In genomic region chr7:155648752-155649339, GRCh38 we compare ENCODE assay signal across 34 cellular contexts. TPM values are rescaled to one million over a fixed set of nuclear protein-coding genes. Genes with fewer than 3 reads are reported as not detected.
DNase-seq lines count a peak whose midpoint lies in the region; ATAC-seq and TF ChIP-seq lines count a peak whose summit lies in the region.
"Had no signal": no experiment of that assay in that cellular context is flagged by ENCODE, and none has a peak within 500 bp of the region (broad histone marks: within the 10 kb centered on the region; RNA-seq: fewer than 3 reads in every experiment).

No MANE protein-coding gene starts in this region.

- H3K9me3 ChIP-seq in CD4-positive, alpha-beta memory T cell (ENCODE audit: control insufficient read depth in 1 of 2, low read length in 2 of 2) = no peaks in the 10 kb centered on the region
- peaks cover 0 to 7% (median 0%) of the 10 kb centered on the region in 3 experiments for H3K9me3 ChIP-seq in naive thymus-derived CD4-positive, alpha-beta T cell (ENCODE audit: control insufficient read depth in 2 of 3, low read length in 3 of 3)
- H3K9me3 ChIP-seq: colonic mucosa, ovary had no signal

- CTCF ChIA-PET in activated CD8-positive, alpha-beta T cell treated with anti-CD3 and anti-CD28 coated beads, Interleukin-2, amount 10 ng/mL, durations not matched to agents 7 days and 5 days (lab: Charles Lee) = no interaction called here
- CTCF ChIA-PET in activated CD8-positive, alpha-beta T cell treated with anti-CD3 and anti-CD28 coated beads for 36 hours (lab: Charles Lee) = interaction anchor here (1.4 to 1.7 kb wide), 3 partner anchors 36 to 83 kb away, joined by 3 to 4 read pairs (median 3); no protein-coding TSS in a partner anchor
- CTCF ChIA-PET in CD4-positive, alpha-beta memory T cell (lab: Charles Lee; ENCODE audit: partially characterized antibody) = interaction anchor here (1.0 kb wide), 1 partner anchor 722 kb away, joined by 3 read pairs; no protein-coding TSS in a partner anchor
- CTCF ChIA-PET in naive thymus-derived CD4-positive, alpha-beta T cell (lab: Charles Lee) = no interaction called here

- peak overlapping the region; percentile 9 for H3K27ac Mint-ChIP-seq in activated CD8-positive, alpha-beta T cell treated with anti-CD3 and anti-CD28 coated beads, Interleukin-2, amount 10 ng/mL, durations not matched to agents 7 days and 5 days
- H3K27ac Mint-ChIP-seq in activated CD8-positive, alpha-beta T cell treated with anti-CD3 and anti-CD28 coated beads for 36 hours = no peak overlapping the region
- H3K27ac Mint-ChIP-seq in CD4-positive, alpha-beta memory T cell = peak overlapping the region in 2 of 7 donors; percentile 53 to 65
- peak overlapping the region in 1 of 9 donors; percentile 2 for H3K27ac Mint-ChIP-seq in naive thymus-derived CD4-positive, alpha-beta T cell
- H3K27ac Mint-ChIP-seq in activated CD4-positive, alpha-beta T cell treated with anti-CD3 and anti-CD28 coated beads, Interleukin-2, amount 10 ng/mL, durations not matched to agents 24 days and 14 days = no peak overlapping the region
- H3K27ac Mint-ChIP-seq: activated CD4-positive, alpha-beta T cell treated with anti-CD3 and anti-CD28 coated beads, Interleukin-2, amount 10 ng/mL, durations not matched to agents 7 days and 5 days; activated T-helper 1 cell treated with anti-CD3 and anti-CD28 coated beads, Interleukin-12 subunit alpha, Interleukin-12 subunit beta, Interleukin-2, Interleukin-4 antibody, amounts not matched to agents 30 ng/mL and 10 ng/mL and 1 ng/mL, durations not matched to agents 14 hours and 24 hours and 36 hours; stimulated activated memory B cell treated with anti-CD40 and anti-IgM and Interleukin-4, amounts not matched to agents 10 μg/mL and 1 μg/mL and 100 μg/mL, for 72 hours had no signal

- peaks cover 49% of the 10 kb centered on the region for H3K36me3 Mint-ChIP-seq in activated CD8-positive, alpha-beta T cell treated with anti-CD3 and anti-CD28 coated beads, Interleukin-2, amount 10 ng/mL, durations not matched to agents 7 days and 5 days (ENCODE audit: low read depth)
- H3K36me3 Mint-ChIP-seq in activated CD8-positive, alpha-beta T cell treated with anti-CD3 and anti-CD28 coated beads for 36 hours (ENCODE audit: low read depth) = peaks cover 59% of the 10 kb centered on the region
- peaks cover 33 to 49% of the 10 kb centered on the region in 2 donors for H3K36me3 Mint-ChIP-seq in CD4-positive, alpha-beta memory T cell
- H3K36me3 Mint-ChIP-seq in naive thymus-derived CD4-positive, alpha-beta T cell = peaks cover 23 to 44% (median 41%) of the 10 kb centered on the region in 5 donors
- peaks cover 54% of the 10 kb centered on the region for H3K36me3 Mint-ChIP-seq in activated CD4-positive, alpha-beta T cell treated with anti-CD3 and anti-CD28 coated beads, Interleukin-2, amount 10 ng/mL, durations not matched to agents 24 days and 14 days (ENCODE audit: low read depth)

- DNase-seq in activated CD8-positive, alpha-beta T cell treated with anti-CD3 and anti-CD28 coated beads, Interleukin-2, amount 10 ng/mL, durations not matched to agents 7 days and 5 days = no peak
- no peak for DNase-seq in activated CD8-positive, alpha-beta T cell treated with anti-CD3 and anti-CD28 coated beads for 36 hours
- DNase-seq in CD4-positive, alpha-beta memory T cell = no peak
- no peak for DNase-seq in naive thymus-derived CD4-positive, alpha-beta T cell
- DNase-seq in activated CD4-positive, alpha-beta T cell treated with anti-CD3 and anti-CD28 coated beads, Interleukin-2, amount 10 ng/mL, durations not matched to agents 24 days and 14 days = no peak
- DNase-seq: activated CD4-positive, alpha-beta T cell treated with anti-CD3 and anti-CD28 coated beads, Interleukin-2, amount 10 ng/mL, durations not matched to agents 7 days and 5 days; activated CD8-positive, alpha-beta memory T cell treated with anti-CD3 and anti-CD28 coated beads, Interleukin-2, amount 10 ng/mL, durations not matched to agents 7 days and 5 days; CD8-positive, alpha-beta memory T cell; colonic mucosa; DMS153; effector CD4-positive, alpha-beta T cell; H9; immature natural killer cell; IMR-90; left colon; mammary epithelial cell; NCI-H1092 treated with DMSO at 0.1 percent for 48 hours; NCI-H187; NCI-H446 treated with DMSO at 0.1 percent for 48 hours; NCI-H774; ovary; Peyer's patch; SHP77; SW 1271; trophoblast cell; WERI-Rb-1 had no signal

- H3K4me3 ChIP-seq in CD4-positive, alpha-beta memory T cell (ENCODE audit: low read length in 2 of 2) = no peak overlapping the region
- H3K4me3 ChIP-seq in naive thymus-derived CD4-positive, alpha-beta T cell (ENCODE audit: low read length) = no peak overlapping the region
- H3K4me3 ChIP-seq: cardiac muscle cell, colonic mucosa, ovary, Peyer's patch had no signal

- H3K9me3 Mint-ChIP-seq in activated CD8-positive, alpha-beta T cell treated with anti-CD3 and anti-CD28 coated beads, Interleukin-2, amount 10 ng/mL, durations not matched to agents 7 days and 5 days (ENCODE audit: insufficient read depth) = peaks cover 17% of the 10 kb centered on the region
- H3K9me3 Mint-ChIP-seq in activated CD8-positive, alpha-beta T cell treated with anti-CD3 and anti-CD28 coated beads for 36 hours = peaks cover 18% of the 10 kb centered on the region
- peaks cover 0 to 18% (median 12%) of the 10 kb centered on the region in 8 donors for H3K9me3 Mint-ChIP-seq in CD4-positive, alpha-beta memory T cell
- H3K9me3 Mint-ChIP-seq in naive thymus-derived CD4-positive, alpha-beta T cell = peaks cover 0 to 31% (median 12%) of the 10 kb centered on the region in 11 donors
- peaks cover 7% of the 10 kb centered on the region for H3K9me3 Mint-ChIP-seq in activated CD4-positive, alpha-beta T cell treated with anti-CD3 and anti-CD28 coated beads, Interleukin-2, amount 10 ng/mL, durations not matched to agents 24 days and 14 days

- H3K27me3 Mint-ChIP-seq in activated CD8-positive, alpha-beta T cell treated with anti-CD3 and anti-CD28 coated beads, Interleukin-2, amount 10 ng/mL, durations not matched to agents 7 days and 5 days (ENCODE audit: low read depth) = no peaks in the 10 kb centered on the region
- H3K27me3 Mint-ChIP-seq in activated CD8-positive, alpha-beta T cell treated with anti-CD3 and anti-CD28 coated beads for 36 hours = no peaks in the 10 kb centered on the region
- H3K27me3 Mint-ChIP-seq in CD4-positive, alpha-beta memory T cell = no peaks in the 10 kb centered on the region
- H3K27me3 Mint-ChIP-seq in naive thymus-derived CD4-positive, alpha-beta T cell = peaks cover 0 to 2% (median 0%) of the 10 kb centered on the region in 5 donors
- no peaks in the 10 kb centered on the region for H3K27me3 Mint-ChIP-seq in activated CD4-positive, alpha-beta T cell treated with anti-CD3 and anti-CD28 coated beads, Interleukin-2, amount 10 ng/mL, durations not matched to agents 24 days and 14 days
- H3K27me3 Mint-ChIP-seq: activated CD4-positive, alpha-beta T cell treated with anti-CD3 and anti-CD28 coated beads, Interleukin-2, amount 10 ng/mL, durations not matched to agents 7 days and 5 days; activated CD8-positive, alpha-beta memory T cell treated with anti-CD3 and anti-CD28 coated beads, Interleukin-2, amount 10 ng/mL, durations not matched to agents 7 days and 5 days; CD8-positive, alpha-beta memory T cell; stimulated activated memory B cell treated with anti-CD40 and anti-IgM and Interleukin-4, amounts not matched to agents 10 μg/mL and 1 μg/mL and 100 μg/mL, for 72 hours had no signal

- no peak for ATAC-seq in activated CD8-positive, alpha-beta T cell treated with anti-CD3 and anti-CD28 coated beads, Interleukin-2, amount 10 ng/mL, durations not matched to agents 7 days and 5 days
- no peak for ATAC-seq in activated CD8-positive, alpha-beta T cell treated with anti-CD3 and anti-CD28 coated beads for 36 hours
- no peak for ATAC-seq in naive thymus-derived CD4-positive, alpha-beta T cell
- ATAC-seq in HG03108 (IDR thresholded peaks at IDR 0.05; ENCODE audit: unreplicated experiment) (no peak), HG02642 (IDR thresholded peaks at IDR 0.05; ENCODE audit: poor library complexity, unreplicated experiment) (no peak)
- ATAC-seq: activated CD8-positive, alpha-beta memory T cell treated with anti-CD3 and anti-CD28 coated beads, Interleukin-2, amount 10 ng/mL, durations not matched to agents 7 days and 5 days; activated naive CD4-positive, alpha-beta T cell treated with anti-CD3 and anti-CD28 coated beads, Interleukin-2, amount 50 U/mL, for 72 hours; left colon; stimulated activated memory B cell treated with anti-CD40 and anti-IgM and Interleukin-4, amounts not matched to agents 10 μg/mL and 1 μg/mL and 100 μg/mL, for 72 hours had no signal

- H3K36me3 ChIP-seq in CD4-positive, alpha-beta memory T cell (ENCODE audit: insufficient read depth, low read length) = no peaks in the 10 kb centered on the region
- peaks cover 0 to 18% (median 7%) of the 10 kb centered on the region in 3 experiments for H3K36me3 ChIP-seq in naive thymus-derived CD4-positive, alpha-beta T cell (ENCODE audit: control insufficient read depth in 2 of 3, insufficient read depth in 3 of 3, low read length in 3 of 3)
- H3K36me3 ChIP-seq: cardiac muscle cell, colonic mucosa, ovary had no signal

- H3K27me3 ChIP-seq in CD4-positive, alpha-beta memory T cell (ENCODE audit: insufficient read depth, low read length) = no peaks in the 10 kb centered on the region
- no peaks in the 10 kb centered on the region for H3K27me3 ChIP-seq in naive thymus-derived CD4-positive, alpha-beta T cell (ENCODE audit: control insufficient read depth in 2 of 2, insufficient read depth in 2 of 2, low read length in 2 of 2)
- H3K27me3 ChIP-seq: cardiac muscle cell, colonic mucosa, ovary, Peyer's patch had no signal

- TF ChIP-seq CTCF in activated CD8-positive, alpha-beta T cell treated with anti-CD3 and anti-CD28 coated beads for 36 hours (IDR thresholded peaks at IDR 0.05) = no peak
- no peak for TF ChIP-seq CTCF in VCaP (conservative IDR thresholded peaks at IDR 0.05)

- H3K4me1 ChIP-seq in CD4-positive, alpha-beta memory T cell (ENCODE audit: insufficient read depth, low read length) = peaks cover 76% of the 10 kb centered on the region
- peaks cover 37 to 44% of the 10 kb centered on the region in 2 donors for H3K4me1 ChIP-seq in naive thymus-derived CD4-positive, alpha-beta T cell (ENCODE audit: control insufficient read depth in 2 of 2, insufficient read depth in 2 of 2, low read length in 2 of 2)

- intact Hi-C loops in activated CD8-positive, alpha-beta T cell treated with anti-CD3 and anti-CD28 coated beads for 36 hours (cut with micrococcal nuclease) = loop anchor here (5.0 to 10.0 kb wide), 2 partner anchors 93 to 116 kb away; no protein-coding TSS in a partner anchor
- intact Hi-C loops in CD4-positive, alpha-beta memory T cell (cut with micrococcal nuclease) = no loop called here
- intact Hi-C loops in naive thymus-derived CD4-positive, alpha-beta T cell (cut with micrococcal nuclease) = loop anchor here (2.0 to 10.0 kb wide), 5 partner anchors 14 to 996 kb away; partner anchors contain the start of genes RNF32 (in 2 of the 2) and PAXIP1 (in 1 of the 2)
- intact Hi-C loops in activated CD4-positive, alpha-beta T cell treated with anti-CD3 and anti-CD28 coated beads, Interleukin-2, amount 10 ng/mL, durations not matched to agents 24 days and 14 days (cut with micrococcal nuclease) = loop anchor here (5.0 to 10.0 kb wide), 2 partner anchors 53 to 1486 kb away; partner anchors contain the start of gene UBE3C

- H3K27ac ChIP-seq in CD4-positive, alpha-beta memory T cell (ENCODE audit: low read depth, low read length) = no peak overlapping the region
- peak overlapping the region; percentile 100 for H3K27ac ChIP-seq in VCaP
- no peak overlapping the region for H3K27ac ChIP-seq in naive thymus-derived CD4-positive, alpha-beta T cell (ENCODE audit: low read depth, low read length)
- H3K27ac ChIP-seq: cardiac muscle cell, colonic mucosa, epithelial cell of prostate, ovary, Peyer's patch, WERI-Rb-1 had no signal

- H3K4me3 Mint-ChIP-seq in activated CD8-positive, alpha-beta T cell treated with anti-CD3 and anti-CD28 coated beads, Interleukin-2, amount 10 ng/mL, durations not matched to agents 7 days and 5 days = no peak overlapping the region
- no peak overlapping the region for H3K4me3 Mint-ChIP-seq in activated CD8-positive, alpha-beta T cell treated with anti-CD3 and anti-CD28 coated beads for 36 hours
- peak overlapping the region in 5 of 8 donors; percentile 8 to 64 (median 42) for H3K4me3 Mint-ChIP-seq in CD4-positive, alpha-beta memory T cell
- peak overlapping the region in 7 of 10 donors; percentile 1 to 58 (median 43) for H3K4me3 Mint-ChIP-seq in naive thymus-derived CD4-positive, alpha-beta T cell
- H3K4me3 Mint-ChIP-seq in activated CD4-positive, alpha-beta T cell treated with anti-CD3 and anti-CD28 coated beads, Interleukin-2, amount 10 ng/mL, durations not matched to agents 24 days and 14 days = no peak overlapping the region
- H3K4me3 Mint-ChIP-seq: activated CD4-positive, alpha-beta T cell treated with anti-CD3 and anti-CD28 coated beads, Interleukin-2, amount 10 ng/mL, durations not matched to agents 7 days and 5 days; activated CD8-positive, alpha-beta memory T cell treated with anti-CD3 and anti-CD28 coated beads, Interleukin-2, amount 10 ng/mL, durations not matched to agents 7 days and 5 days; activated T-helper 1 cell treated with anti-CD3 and anti-CD28 coated beads, Interleukin-12 subunit alpha, Interleukin-12 subunit beta, Interleukin-2, Interleukin-4 antibody, amounts not matched to agents 30 ng/mL and 10 ng/mL and 1 ng/mL, durations not matched to agents 14 hours and 24 hours and 36 hours; H9; stimulated activated memory B cell treated with anti-CD40 and anti-IgM and Interleukin-4, amounts not matched to agents 10 μg/mL and 1 μg/mL and 100 μg/mL, for 72 hours had no signal

- peaks cover 56% of the 10 kb centered on the region for H3K4me1 Mint-ChIP-seq in activated CD8-positive, alpha-beta T cell treated with anti-CD3 and anti-CD28 coated beads, Interleukin-2, amount 10 ng/mL, durations not matched to agents 7 days and 5 days (ENCODE audit: low read depth)
- H3K4me1 Mint-ChIP-seq in activated CD8-positive, alpha-beta T cell treated with anti-CD3 and anti-CD28 coated beads for 36 hours (ENCODE audit: low read depth) = peaks cover 73% of the 10 kb centered on the region
- peaks cover 58 to 94% (median 76%) of the 10 kb centered on the region in 4 donors for H3K4me1 Mint-ChIP-seq in CD4-positive, alpha-beta memory T cell
- peaks cover 52 to 96% (median 86%) of the 10 kb centered on the region in 7 donors for H3K4me1 Mint-ChIP-seq in naive thymus-derived CD4-positive, alpha-beta T cell
- peaks cover 47% of the 10 kb centered on the region for H3K4me1 Mint-ChIP-seq in activated CD4-positive, alpha-beta T cell treated with anti-CD3 and anti-CD28 coated beads, Interleukin-2, amount 10 ng/mL, durations not matched to agents 24 days and 14 days

- POLR2A ChIA-PET in activated CD8-positive, alpha-beta T cell treated with anti-CD3 and anti-CD28 coated beads, Interleukin-2, amount 10 ng/mL, durations not matched to agents 7 days and 5 days (lab: Charles Lee) = no interaction called here
- POLR2A ChIA-PET in activated CD8-positive, alpha-beta T cell treated with anti-CD3 and anti-CD28 coated beads for 36 hours (lab: Charles Lee) = interaction anchor here (2.4 kb wide), 1 partner anchor 11 kb away, joined by 9 read pairs; no protein-coding TSS in a partner anchor
- POLR2A ChIA-PET in CD4-positive, alpha-beta memory T cell (lab: Charles Lee; ENCODE audit: partially characterized antibody) = no interaction called here
- POLR2A ChIA-PET in naive thymus-derived CD4-positive, alpha-beta T cell (lab: Charles Lee) = no interaction called here

RNA-seq across cellular contexts. Expression of gene RBM33, which starts 4.4 kb away (rescaled TPM):
- total RNA-seq in activated CD8-positive, alpha-beta T cell treated with anti-CD3 and anti-CD28 coated beads, Interleukin-2, amount 10 ng/mL, durations not matched to agents 7 days and 5 days = 10 to 100 TPM; 81.4 to 85.6 TPM
- 10 to 100 TPM; 73.7 to 84.8 TPM for total RNA-seq in activated CD8-positive, alpha-beta T cell treated with anti-CD3 and anti-CD28 coated beads for 36 hours
- 100 to 1,000 TPM; 161 to 167 TPM for total RNA-seq in CD4-positive, alpha-beta memory T cell
- 10 to 100 TPM; 17.2 to 65.4 TPM for polyA plus RNA-seq in CD4-positive, alpha-beta memory T cell
- 100 to 1,000 TPM in 4 of 5 experiments, 10 to 100 TPM in 1; 90.2 to 177 (median 164) TPM for total RNA-seq in naive thymus-derived CD4-positive, alpha-beta T cell
- polyA plus RNA-seq in naive thymus-derived CD4-positive, alpha-beta T cell = 10 to 100 TPM; 43.7 to 78.8 TPM
- total RNA-seq in activated CD4-positive, alpha-beta T cell treated with anti-CD3 and anti-CD28 coated beads, Interleukin-2, amount 10 ng/mL, durations not matched to agents 24 days and 14 days = 77.2 and 79.5 TPM in 2 replicates

Comparison
In these comparisons a context has a peak if more than half of its experiments do, and no peak if none do; other contexts are left out.
1. CTCF ChIA-PET loops: an anchor here in activated CD8-positive, alpha-beta T cell treated with anti-CD3 and anti-CD28 coated beads for 36 hours (1.4 to 1.7 kb wide) and CD4-positive, alpha-beta memory T cell (1.0 kb wide); none called in activated CD8-positive, alpha-beta T cell treated with anti-CD3 and anti-CD28 coated beads, Interleukin-2, amount 10 ng/mL, durations not matched to agents 7 days and 5 days and naive thymus-derived CD4-positive, alpha-beta T cell.
2. H3K4me3 Mint-ChIP-seq: peak in CD4-positive, alpha-beta memory T cell (5 of 8) and naive thymus-derived CD4-positive, alpha-beta T cell (7 of 10); none in activated CD8-positive, alpha-beta T cell treated with anti-CD3 and anti-CD28 coated beads, Interleukin-2, amount 10 ng/mL, durations not matched to agents 7 days and 5 days (single experiment), activated CD8-positive, alpha-beta T cell treated with anti-CD3 and anti-CD28 coated beads for 36 hours (single experiment) and activated CD4-positive, alpha-beta T cell treated with anti-CD3 and anti-CD28 coated beads, Interleukin-2, amount 10 ng/mL, durations not matched to agents 24 days and 14 days (single experiment).